1 cellular context compared by ENCODE assay signal in the genomic region with DNA sequence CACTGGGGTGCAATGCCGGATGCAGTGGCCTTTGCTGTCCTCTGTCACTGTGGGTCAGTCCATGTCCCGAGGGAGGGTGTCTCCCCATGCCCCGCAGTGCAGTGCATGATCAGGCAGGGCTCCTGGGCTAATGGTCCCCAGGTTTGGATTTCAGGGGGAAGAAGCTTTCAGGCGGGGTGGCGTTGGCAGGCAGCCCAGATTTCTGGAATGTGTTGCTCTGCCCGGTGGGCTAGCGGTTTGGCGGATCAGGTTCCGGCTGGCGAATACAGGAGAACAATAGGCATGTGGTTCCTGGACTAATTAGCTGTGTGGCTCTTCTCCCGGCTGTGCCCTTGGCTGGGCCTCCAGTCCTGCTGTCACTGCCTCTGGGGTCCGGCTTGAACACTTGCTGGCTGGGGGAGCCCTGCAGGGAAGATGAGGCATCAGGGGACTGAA.
A peak's percentile ranks its signal among the peaks of the same experiment; 100 is the strongest.
TF ChIP-seq lines count a peak whose summit lies in the region.

No MANE protein-coding gene starts in this region.

TF ChIP-seq in HEK293, 187 proteins besides CTCF, POLR2A, EP300 and RAD21 (continued from another document and continues in another):
- TF ChIP-seq, protein P1, sequence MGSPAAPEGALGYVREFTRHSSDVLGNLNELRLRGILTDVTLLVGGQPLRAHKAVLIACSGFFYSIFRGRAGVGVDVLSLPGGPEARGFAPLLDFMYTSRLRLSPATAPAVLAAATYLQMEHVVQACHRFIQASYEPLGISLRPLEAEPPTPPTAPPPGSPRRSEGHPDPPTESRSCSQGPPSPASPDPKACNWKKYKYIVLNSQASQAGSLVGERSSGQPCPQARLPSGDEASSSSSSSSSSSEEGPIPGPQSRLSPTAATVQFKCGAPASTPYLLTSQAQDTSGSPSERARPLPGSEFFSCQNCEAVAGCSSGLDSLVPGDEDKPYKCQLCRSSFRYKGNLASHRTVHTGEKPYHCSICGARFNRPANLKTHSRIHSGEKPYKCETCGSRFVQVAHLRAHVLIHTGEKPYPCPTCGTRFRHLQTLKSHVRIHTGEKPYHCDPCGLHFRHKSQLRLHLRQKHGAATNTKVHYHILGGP (tag by site-specific recombination; IDR thresholded peaks at IDR 0.05): no peak
- TF ChIP-seq ZNF16 (tag by site-specific recombination; IDR thresholded peaks at IDR 0.05; ENCODE audit: low read depth): no peak
- no peak for TF ChIP-seq ZNF624 (tag by site-specific recombination; IDR thresholded peaks at IDR 0.05)
- TF ChIP-seq, protein P2, sequence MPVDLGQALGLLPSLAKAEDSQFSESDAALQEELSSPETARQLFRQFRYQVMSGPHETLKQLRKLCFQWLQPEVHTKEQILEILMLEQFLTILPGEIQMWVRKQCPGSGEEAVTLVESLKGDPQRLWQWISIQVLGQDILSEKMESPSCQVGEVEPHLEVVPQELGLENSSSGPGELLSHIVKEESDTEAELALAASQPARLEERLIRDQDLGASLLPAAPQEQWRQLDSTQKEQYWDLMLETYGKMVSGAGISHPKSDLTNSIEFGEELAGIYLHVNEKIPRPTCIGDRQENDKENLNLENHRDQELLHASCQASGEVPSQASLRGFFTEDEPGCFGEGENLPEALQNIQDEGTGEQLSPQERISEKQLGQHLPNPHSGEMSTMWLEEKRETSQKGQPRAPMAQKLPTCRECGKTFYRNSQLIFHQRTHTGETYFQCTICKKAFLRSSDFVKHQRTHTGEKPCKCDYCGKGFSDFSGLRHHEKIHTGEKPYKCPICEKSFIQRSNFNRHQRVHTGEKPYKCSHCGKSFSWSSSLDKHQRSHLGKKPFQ (tag by site-specific recombination; IDR thresholded peaks at IDR 0.05): no peak
- TF ChIP-seq, protein P3, sequence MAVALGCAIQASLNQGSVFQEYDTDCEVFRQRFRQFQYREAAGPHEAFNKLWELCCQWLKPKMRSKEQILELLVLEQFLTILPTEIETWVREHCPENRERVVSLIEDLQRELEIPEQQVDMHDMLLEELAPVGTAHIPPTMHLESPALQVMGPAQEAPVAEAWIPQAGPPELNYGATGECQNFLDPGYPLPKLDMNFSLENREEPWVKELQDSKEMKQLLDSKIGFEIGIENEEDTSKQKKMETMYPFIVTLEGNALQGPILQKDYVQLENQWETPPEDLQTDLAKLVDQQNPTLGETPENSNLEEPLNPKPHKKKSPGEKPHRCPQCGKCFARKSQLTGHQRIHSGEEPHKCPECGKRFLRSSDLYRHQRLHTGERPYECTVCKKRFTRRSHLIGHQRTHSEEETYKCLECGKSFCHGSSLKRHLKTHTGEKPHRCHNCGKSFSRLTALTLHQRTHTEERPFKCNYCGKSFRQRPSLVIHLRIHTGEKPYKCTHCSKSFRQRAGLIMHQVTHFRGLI (tag by site-specific recombination; IDR thresholded peaks at IDR 0.05): no peak
- TF ChIP-seq, protein P4, sequence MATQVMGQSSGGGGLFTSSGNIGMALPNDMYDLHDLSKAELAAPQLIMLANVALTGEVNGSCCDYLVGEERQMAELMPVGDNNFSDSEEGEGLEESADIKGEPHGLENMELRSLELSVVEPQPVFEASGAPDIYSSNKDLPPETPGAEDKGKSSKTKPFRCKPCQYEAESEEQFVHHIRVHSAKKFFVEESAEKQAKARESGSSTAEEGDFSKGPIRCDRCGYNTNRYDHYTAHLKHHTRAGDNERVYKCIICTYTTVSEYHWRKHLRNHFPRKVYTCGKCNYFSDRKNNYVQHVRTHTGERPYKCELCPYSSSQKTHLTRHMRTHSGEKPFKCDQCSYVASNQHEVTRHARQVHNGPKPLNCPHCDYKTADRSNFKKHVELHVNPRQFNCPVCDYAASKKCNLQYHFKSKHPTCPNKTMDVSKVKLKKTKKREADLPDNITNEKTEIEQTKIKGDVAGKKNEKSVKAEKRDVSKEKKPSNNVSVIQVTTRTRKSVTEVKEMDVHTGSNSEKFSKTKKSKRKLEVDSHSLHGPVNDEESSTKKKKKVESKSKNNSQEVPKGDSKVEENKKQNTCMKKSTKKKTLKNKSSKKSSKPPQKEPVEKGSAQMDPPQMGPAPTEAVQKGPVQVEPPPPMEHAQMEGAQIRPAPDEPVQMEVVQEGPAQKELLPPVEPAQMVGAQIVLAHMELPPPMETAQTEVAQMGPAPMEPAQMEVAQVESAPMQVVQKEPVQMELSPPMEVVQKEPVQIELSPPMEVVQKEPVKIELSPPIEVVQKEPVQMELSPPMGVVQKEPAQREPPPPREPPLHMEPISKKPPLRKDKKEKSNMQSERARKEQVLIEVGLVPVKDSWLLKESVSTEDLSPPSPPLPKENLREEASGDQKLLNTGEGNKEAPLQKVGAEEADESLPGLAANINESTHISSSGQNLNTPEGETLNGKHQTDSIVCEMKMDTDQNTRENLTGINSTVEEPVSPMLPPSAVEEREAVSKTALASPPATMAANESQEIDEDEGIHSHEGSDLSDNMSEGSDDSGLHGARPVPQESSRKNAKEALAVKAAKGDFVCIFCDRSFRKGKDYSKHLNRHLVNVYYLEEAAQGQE (tag by site-specific recombination; IDR thresholded peaks at IDR 0.05): no peak
- TF ChIP-seq SETDB1 (IDR thresholded peaks at IDR 0.05; ENCODE audit: insufficient read length, low read length): no peak
- TF ChIP-seq, protein P5, sequence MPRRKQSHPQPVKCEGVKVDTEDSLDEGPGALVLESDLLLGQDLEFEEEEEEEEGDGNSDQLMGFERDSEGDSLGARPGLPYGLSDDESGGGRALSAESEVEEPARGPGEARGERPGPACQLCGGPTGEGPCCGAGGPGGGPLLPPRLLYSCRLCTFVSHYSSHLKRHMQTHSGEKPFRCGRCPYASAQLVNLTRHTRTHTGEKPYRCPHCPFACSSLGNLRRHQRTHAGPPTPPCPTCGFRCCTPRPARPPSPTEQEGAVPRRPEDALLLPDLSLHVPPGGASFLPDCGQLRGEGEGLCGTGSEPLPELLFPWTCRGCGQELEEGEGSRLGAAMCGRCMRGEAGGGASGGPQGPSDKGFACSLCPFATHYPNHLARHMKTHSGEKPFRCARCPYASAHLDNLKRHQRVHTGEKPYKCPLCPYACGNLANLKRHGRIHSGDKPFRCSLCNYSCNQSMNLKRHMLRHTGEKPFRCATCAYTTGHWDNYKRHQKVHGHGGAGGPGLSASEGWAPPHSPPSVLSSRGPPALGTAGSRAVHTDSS (tag by site-specific recombination; IDR thresholded peaks at IDR 0.05): no peak
- TF ChIP-seq HOXC10 (CRISPR knock-in tag; IDR thresholded peaks at IDR 0.05): no peak
- no peak for TF ChIP-seq ZSCAN23 (tag by site-specific recombination; IDR thresholded peaks at IDR 0.05)
- TF ChIP-seq, protein P6, sequence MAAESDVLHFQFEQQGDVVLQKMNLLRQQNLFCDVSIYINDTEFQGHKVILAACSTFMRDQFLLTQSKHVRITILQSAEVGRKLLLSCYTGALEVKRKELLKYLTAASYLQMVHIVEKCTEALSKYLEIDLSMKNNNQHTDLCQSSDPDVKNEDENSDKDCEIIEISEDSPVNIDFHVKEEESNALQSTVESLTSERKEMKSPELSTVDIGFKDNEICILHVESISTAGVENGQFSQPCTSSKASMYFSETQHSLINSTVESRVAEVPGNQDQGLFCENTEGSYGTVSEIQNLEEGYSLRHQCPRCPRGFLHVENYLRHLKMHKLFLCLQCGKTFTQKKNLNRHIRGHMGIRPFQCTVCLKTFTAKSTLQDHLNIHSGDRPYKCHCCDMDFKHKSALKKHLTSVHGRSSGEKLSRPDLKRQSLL (tag by site-specific recombination; IDR thresholded peaks at IDR 0.05): no peak
- no peak for TF ChIP-seq ZNF610 (tag by site-specific recombination; IDR thresholded peaks at IDR 0.05; ENCODE audit: borderline replicate concordance)
- no peak for TF ChIP-seq YY2 (tag by site-specific recombination; IDR thresholded peaks at IDR 0.05)
- TF ChIP-seq, protein P7, sequence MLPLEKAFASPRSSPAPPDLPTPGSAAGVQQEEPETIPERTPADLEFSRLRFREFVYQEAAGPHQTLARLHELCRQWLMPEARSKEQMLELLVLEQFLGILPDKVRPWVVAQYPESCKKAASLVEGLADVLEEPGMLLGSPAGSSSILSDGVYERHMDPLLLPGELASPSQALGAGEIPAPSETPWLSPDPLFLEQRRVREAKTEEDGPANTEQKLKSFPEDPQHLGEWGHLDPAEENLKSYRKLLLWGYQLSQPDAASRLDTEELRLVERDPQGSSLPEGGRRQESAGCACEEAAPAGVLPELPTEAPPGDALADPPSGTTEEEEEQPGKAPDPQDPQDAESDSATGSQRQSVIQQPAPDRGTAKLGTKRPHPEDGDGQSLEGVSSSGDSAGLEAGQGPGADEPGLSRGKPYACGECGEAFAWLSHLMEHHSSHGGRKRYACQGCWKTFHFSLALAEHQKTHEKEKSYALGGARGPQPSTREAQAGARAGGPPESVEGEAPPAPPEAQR (tag by site-specific recombination; IDR thresholded peaks at IDR 0.05): no peak
- TF ChIP-seq, protein P8, sequence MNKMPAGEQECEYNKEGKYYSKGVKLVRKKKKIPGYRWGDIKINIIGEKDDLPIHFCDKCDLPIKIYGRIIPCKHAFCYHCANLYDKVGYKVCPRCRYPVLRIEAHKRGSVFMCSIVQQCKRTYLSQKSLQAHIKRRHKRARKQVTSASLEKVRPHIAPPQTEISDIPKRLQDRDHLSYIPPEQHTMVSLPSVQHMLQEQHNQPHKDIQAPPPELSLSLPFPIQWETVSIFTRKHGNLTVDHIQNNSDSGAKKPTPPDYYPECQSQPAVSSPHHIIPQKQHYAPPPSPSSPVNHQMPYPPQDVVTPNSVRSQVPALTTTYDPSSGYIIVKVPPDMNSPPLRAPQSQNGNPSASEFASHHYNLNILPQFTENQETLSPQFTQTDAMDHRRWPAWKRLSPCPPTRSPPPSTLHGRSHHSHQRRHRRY (tag by site-specific recombination; IDR thresholded peaks at IDR 0.05): no peak
- TF ChIP-seq ZNF558 (tag by site-specific recombination; IDR thresholded peaks at IDR 0.05): no peak
- no peak for TF ChIP-seq ZNF76 (tag by site-specific recombination; IDR thresholded peaks at IDR 0.05; ENCODE audit: borderline replicate concordance, low read depth)
- no peak for TF ChIP-seq ZNF707 (tag by site-specific recombination; IDR thresholded peaks at IDR 0.05)
- peak; percentile 99 for TF ChIP-seq ZIC2 (tag by site-specific recombination; IDR thresholded peaks at IDR 0.05)
- TF ChIP-seq, protein P9, sequence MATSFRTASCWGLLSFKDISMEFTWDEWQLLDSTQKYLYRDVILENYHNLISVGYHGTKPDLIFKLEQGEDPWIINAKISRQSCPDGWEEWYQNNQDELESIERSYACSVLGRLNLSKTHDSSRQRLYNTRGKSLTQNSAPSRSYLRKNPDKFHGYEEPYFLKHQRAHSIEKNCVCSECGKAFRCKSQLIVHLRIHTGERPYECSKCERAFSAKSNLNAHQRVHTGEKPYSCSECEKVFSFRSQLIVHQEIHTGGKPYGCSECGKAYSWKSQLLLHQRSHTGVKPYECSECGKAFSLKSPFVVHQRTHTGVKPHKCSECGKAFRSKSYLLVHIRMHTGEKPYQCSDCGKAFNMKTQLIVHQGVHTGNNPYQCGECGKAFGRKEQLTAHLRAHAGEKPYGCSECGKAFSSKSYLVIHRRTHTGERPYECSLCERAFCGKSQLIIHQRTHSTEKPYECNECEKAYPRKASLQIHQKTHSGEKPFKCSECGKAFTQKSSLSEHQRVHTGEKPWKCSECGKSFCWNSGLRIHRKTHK (tag by site-specific recombination; IDR thresholded peaks at IDR 0.05): no peak
- no peak for TF ChIP-seq ZNF155 (tag by site-specific recombination; IDR thresholded peaks at IDR 0.05)
- no peak for TF ChIP-seq ZNF2 (tag by site-specific recombination; IDR thresholded peaks at IDR 0.05)
- TF ChIP-seq ZNF211 (tag by site-specific recombination; IDR thresholded peaks at IDR 0.05; ENCODE audit: low read depth): no peak
- TF ChIP-seq ZNF274 (IDR thresholded peaks at IDR 0.05; ENCODE audit: low read length): no peak
- TF ChIP-seq ZNF274 (tag by site-specific recombination; IDR thresholded peaks at IDR 0.05; ENCODE audit: borderline replicate concordance): no peak
- TF ChIP-seq GLI4 (tag by site-specific recombination; IDR thresholded peaks at IDR 0.05): no peak
- TF ChIP-seq SALL2 (tag by site-specific recombination; IDR thresholded peaks at IDR 0.05; ENCODE audit: borderline replicate concordance): no peak
- no peak for TF ChIP-seq ZNF629 (tag by site-specific recombination; IDR thresholded peaks at IDR 0.05)
- TF ChIP-seq ZNF654 (tag by site-specific recombination; IDR thresholded peaks at IDR 0.05; ENCODE audit: low read depth): no peak
- TF ChIP-seq YY1 (tag by site-specific recombination; IDR thresholded peaks at IDR 0.05): no peak
- TF ChIP-seq, protein P10, sequence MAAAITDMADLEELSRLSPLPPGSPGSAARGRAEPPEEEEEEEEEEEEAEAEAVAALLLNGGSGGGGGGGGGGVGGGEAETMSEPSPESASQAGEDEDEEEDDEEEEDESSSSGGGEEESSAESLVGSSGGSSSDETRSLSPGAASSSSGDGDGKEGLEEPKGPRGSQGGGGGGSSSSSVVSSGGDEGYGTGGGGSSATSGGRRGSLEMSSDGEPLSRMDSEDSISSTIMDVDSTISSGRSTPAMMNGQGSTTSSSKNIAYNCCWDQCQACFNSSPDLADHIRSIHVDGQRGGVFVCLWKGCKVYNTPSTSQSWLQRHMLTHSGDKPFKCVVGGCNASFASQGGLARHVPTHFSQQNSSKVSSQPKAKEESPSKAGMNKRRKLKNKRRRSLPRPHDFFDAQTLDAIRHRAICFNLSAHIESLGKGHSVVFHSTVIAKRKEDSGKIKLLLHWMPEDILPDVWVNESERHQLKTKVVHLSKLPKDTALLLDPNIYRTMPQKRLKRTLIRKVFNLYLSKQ (tag by site-specific recombination; IDR thresholded peaks at IDR 0.05; ENCODE audit: borderline replicate concordance): no peak
- TF ChIP-seq ZNF785 (tag by site-specific recombination; IDR thresholded peaks at IDR 0.05): no peak
- TF ChIP-seq ZNF561 (tag by site-specific recombination; IDR thresholded peaks at IDR 0.05; ENCODE audit: borderline replicate concordance): no peak
- TF ChIP-seq ZNF544 (tag by site-specific recombination; IDR thresholded peaks at IDR 0.05): no peak
- no peak for TF ChIP-seq ZNF404 (tag by site-specific recombination; IDR thresholded peaks at IDR 0.05)
- peak; percentile 75; the same call in 1 of the 2 replicates for TF ChIP-seq SP7 (tag by site-specific recombination; IDR thresholded peaks at IDR 0.05)
- no peak for TF ChIP-seq ZNF138 (tag by site-specific recombination; IDR thresholded peaks at IDR 0.05; ENCODE audit: borderline replicate concordance)
- no peak for TF ChIP-seq ZNF132 (tag by site-specific recombination; IDR thresholded peaks at IDR 0.05; ENCODE audit: borderline replicate concordance)
- TF ChIP-seq ZNF585B (tag by site-specific recombination; IDR thresholded peaks at IDR 0.05): no peak
